18 cellular contexts compared by ENCODE assay signal in the genomic region with DNA sequence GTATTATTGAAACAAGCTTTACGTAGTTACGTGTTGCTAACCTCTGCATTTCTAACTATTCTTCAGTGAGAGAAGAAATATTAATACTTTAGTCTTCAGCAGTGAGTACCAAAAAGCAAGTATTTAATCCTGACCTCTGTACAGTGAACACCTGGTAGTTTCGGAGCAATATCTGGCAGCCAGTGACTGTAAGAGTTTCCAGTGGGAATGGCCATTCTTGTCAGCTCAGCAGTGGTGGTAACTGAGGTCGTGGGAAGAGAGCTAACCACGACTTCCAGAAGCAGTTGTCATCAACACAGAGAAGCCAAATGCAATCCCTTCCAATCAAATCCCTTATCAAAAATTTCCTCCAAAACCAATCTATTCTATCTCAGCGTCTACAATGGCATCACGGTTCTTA.
"Had no signal": no experiment of that assay in that cellular context is flagged by ENCODE, and none has a peak within 500 bp of the region (broad histone marks: within the 10 kb centered on the region; RNA-seq: fewer than 3 reads in every experiment).

No MANE protein-coding gene starts in this region.

- H3K4me1 Mint-ChIP-seq: central memory CD8-positive, alpha-beta T cell; naive thymus-derived CD8-positive, alpha-beta T cell had no signal

- H3K4me3 Mint-ChIP-seq: central memory CD8-positive, alpha-beta T cell; effector memory CD8-positive, alpha-beta T cell; immature natural killer cell; naive thymus-derived CD8-positive, alpha-beta T cell had no signal

- H3K27me3 ChIP-seq: esophagus squamous epithelium, gastroesophageal sphincter, suprapubic skin, thyroid gland, upper lobe of right lung had no signal

- H3K36me3 ChIP-seq: esophagus squamous epithelium, gastroesophageal sphincter, suprapubic skin, thyroid gland, upper lobe of right lung had no signal

- H3K27me3 Mint-ChIP-seq: central memory CD8-positive, alpha-beta T cell; effector memory CD8-positive, alpha-beta T cell; naive thymus-derived CD8-positive, alpha-beta T cell had no signal

- H3K9me3 ChIP-seq: esophagus squamous epithelium, gastroesophageal sphincter, suprapubic skin, thyroid gland, upper lobe of right lung had no signal

- H3K4me1 ChIP-seq: esophagus squamous epithelium, gastroesophageal sphincter, suprapubic skin, thyroid gland, upper lobe of right lung had no signal

- ATAC-seq: effector memory CD8-positive, alpha-beta T cell; gastroesophageal sphincter; left cardiac atrium; left ventricle myocardium superior; naive thymus-derived CD8-positive, alpha-beta T cell; upper lobe of right lung had no signal

- H3K27ac ChIP-seq: esophagus squamous epithelium, gastroesophageal sphincter, suprapubic skin, thyroid gland, upper lobe of right lung had no signal

- H3K36me3 Mint-ChIP-seq: immature natural killer cell; naive thymus-derived CD8-positive, alpha-beta T cell had no signal

- DNase-seq: cortex of kidney; effector memory CD8-positive, alpha-beta T cell; esophagus squamous epithelium; immature natural killer cell; left cardiac atrium; left ventricle myocardium superior; naive thymus-derived CD8-positive, alpha-beta T cell; posterior cingulate gyrus; small intestine; stimulated activated CD4-positive, alpha-beta T cell treated with anti-CD3 and anti-CD28 coated beads, Interleukin-12 subunit alpha, Interleukin-12 subunit beta, amount 100 ng/mL, for 4 hours; stimulated activated naive CD4-positive, alpha-beta T cell treated with Interleukin-2 at 50 U/mL for 16 hours; thyroid gland; upper lobe of right lung had no signal

- H3K27ac Mint-ChIP-seq: effector memory CD8-positive, alpha-beta T cell; immature natural killer cell; naive thymus-derived CD8-positive, alpha-beta T cell had no signal

- FAIRE-seq: keratinocyte, small intestine had no signal

- H3K9me3 Mint-ChIP-seq: immature natural killer cell had no signal

- H3K4me3 ChIP-seq: esophagus squamous epithelium, gastroesophageal sphincter, lung, suprapubic skin, thyroid gland, upper lobe of right lung had no signal
